In the genomic region with DNA sequence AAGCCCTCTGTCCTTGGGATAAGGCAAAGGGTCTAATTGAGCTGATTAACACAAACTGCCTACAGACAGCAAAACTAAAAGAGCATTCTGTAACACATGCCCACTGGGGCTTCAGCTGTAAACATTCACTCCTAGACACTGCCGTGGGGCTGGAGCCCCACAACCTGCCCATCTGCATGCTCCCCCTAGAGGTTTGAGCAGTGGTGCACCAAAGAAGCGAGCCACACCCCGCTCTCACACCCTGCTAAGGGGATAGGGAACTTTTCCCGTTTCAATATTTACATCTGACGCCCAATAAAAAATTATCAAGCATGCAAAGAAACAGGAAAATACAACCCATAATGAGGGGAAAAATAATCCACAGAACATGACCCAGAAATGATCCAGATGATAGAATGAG, we compare ENCODE assay signal across 1 cellular context.
TF ChIP-seq lines count a peak whose summit lies in the region.

No MANE protein-coding gene starts in this region.

TF ChIP-seq in HepG2, 621 proteins besides CTCF, POLR2A, EP300 and RAD21:
- no peak for TF ChIP-seq EEA1 (CRISPR knock-in tag; IDR thresholded peaks at IDR 0.05; ENCODE audit: borderline replicate concordance)
- TF ChIP-seq ZNF530 (CRISPR knock-in tag; IDR thresholded peaks at IDR 0.05; ENCODE audit: low read depth) = no peak
- TF ChIP-seq ZNF781 (CRISPR knock-in tag; IDR thresholded peaks at IDR 0.05; ENCODE audit: borderline replicate concordance, not compliant biosample characterization) = no peak
- TF ChIP-seq, protein P1, sequence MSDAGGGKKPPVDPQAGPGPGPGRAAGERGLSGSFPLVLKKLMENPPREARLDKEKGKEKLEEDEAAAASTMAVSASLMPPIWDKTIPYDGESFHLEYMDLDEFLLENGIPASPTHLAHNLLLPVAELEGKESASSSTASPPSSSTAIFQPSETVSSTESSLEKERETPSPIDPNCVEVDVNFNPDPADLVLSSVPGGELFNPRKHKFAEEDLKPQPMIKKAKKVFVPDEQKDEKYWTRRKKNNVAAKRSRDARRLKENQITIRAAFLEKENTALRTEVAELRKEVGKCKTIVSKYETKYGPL (CRISPR knock-in tag; IDR thresholded peaks at IDR 0.05) = no peak
- TF ChIP-seq ZSCAN25 (CRISPR knock-in tag; IDR thresholded peaks at IDR 0.05) = no peak
- no peak for TF ChIP-seq ZNF337 (CRISPR knock-in tag; IDR thresholded peaks at IDR 0.05; ENCODE audit: borderline replicate concordance, low read depth)
- TF ChIP-seq, protein P2, sequence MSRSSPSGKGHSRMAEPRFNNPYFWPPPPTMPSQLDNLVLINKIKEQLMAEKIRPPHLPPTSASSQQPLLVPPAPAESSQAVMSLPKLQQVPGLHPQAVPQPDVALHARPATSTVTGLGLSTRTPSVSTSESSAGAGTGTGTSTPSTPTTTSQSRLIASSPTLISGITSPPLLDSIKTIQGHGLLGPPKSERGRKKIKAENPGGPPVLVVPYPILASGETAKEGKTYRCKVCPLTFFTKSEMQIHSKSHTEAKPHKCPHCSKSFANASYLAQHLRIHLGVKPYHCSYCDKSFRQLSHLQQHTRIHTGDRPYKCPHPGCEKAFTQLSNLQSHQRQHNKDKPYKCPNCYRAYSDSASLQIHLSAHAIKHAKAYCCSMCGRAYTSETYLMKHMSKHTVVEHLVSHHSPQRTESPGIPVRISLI (CRISPR knock-in tag; IDR thresholded peaks at IDR 0.05; ENCODE audit: borderline replicate concordance) = no peak
- TF ChIP-seq FOXA1 (IDR thresholded peaks at IDR 0.05) = no peak
- no peak for TF ChIP-seq FOXA1 (CRISPR knock-in tag; IDR thresholded peaks at IDR 0.05)
- no peak for TF ChIP-seq MYC (CRISPR knock-in tag; IDR thresholded peaks at IDR 0.05; ENCODE audit: borderline replicate concordance)
- no peak for TF ChIP-seq TMF1 (CRISPR knock-in tag; IDR thresholded peaks at IDR 0.05; ENCODE audit: low read depth)
- no peak for TF ChIP-seq ZBTB21 (CRISPR knock-in tag; IDR thresholded peaks at IDR 0.05)
- TF ChIP-seq, protein P3, sequence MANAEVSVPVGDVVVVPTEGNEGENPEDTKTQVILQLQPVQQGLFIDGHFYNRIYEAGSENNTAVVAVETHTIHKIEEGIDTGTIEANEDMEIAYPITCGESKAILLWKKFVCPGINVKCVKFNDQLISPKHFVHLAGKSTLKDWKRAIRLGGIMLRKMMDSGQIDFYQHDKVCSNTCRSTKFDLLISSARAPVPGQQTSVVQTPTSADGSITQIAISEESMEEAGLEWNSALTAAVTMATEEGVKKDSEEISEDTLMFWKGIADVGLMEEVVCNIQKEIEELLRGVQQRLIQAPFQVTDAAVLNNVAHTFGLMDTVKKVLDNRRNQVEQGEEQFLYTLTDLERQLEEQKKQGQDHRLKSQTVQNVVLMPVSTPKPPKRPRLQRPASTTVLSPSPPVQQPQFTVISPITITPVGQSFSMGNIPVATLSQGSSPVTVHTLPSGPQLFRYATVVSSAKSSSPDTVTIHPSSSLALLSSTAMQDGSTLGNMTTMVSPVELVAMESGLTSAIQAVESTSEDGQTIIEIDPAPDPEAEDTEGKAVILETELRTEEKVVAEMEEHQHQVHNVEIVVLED (CRISPR knock-in tag; IDR thresholded peaks at IDR 0.05; ENCODE audit: borderline replicate concordance) = no peak
- TF ChIP-seq SSRP1 (CRISPR knock-in tag; IDR thresholded peaks at IDR 0.05) = no peak
